Comparison of ENCODE assay signal across 3 cellular contexts in genomic region chr3:152636651-152637050, GRCh38.
"Had no signal": no experiment of that assay in that cellular context is flagged by ENCODE, and none has a peak within 500 bp of the region (broad histone marks: within the 10 kb centered on the region; RNA-seq: fewer than 3 reads in every experiment).

No MANE protein-coding gene starts in this region.

- H3K4me3 ChIP-seq: GM12878 had no signal

- DNase-seq: GDM1, GF-D8 had no signal
